In the genomic region with DNA sequence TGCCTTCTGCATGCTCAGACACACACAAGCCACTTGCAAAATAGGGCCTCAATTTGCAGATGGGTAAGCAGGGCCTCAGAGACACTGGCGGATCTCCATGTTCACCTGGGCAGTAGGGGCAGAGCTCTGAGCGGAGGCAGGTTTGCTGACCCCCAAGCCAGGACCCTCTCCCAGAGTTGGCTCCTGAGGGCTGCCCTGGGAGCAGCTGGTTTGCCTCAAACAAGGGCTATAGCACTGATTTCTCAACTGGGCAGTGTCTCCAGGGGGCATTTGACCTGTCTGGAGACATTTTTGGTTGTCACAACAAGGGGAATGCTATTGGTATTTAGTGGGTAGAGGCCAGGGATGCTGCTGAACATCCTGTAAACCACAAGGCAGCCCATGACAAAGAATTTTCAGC, we compare ENCODE assay signal across 18 cellular contexts. TPM values are rescaled to one million over a fixed set of nuclear protein-coding genes. Genes with fewer than 3 reads are reported as not detected.
DNase-seq lines count a peak whose midpoint lies in the region; ATAC-seq and TF ChIP-seq lines count a peak whose summit lies in the region.
"Had no signal": no experiment of that assay in that cellular context is flagged by ENCODE, and none has a peak within 500 bp of the region (broad histone marks: within the 10 kb centered on the region; RNA-seq: fewer than 3 reads in every experiment).

No MANE protein-coding gene starts in this region.

- peaks cover 88% of the 10 kb centered on the region for H3K27me3 Mint-ChIP-seq in progenitor cell of endocrine pancreas

- peak; percentile 5 for DNase-seq in ELF-1 (ENCODE audit: low read depth, low spot score)
- DNase-seq in SJCRH30 = no peak
- peak; percentile 10 for DNase-seq in iPS-NIHi7 (ENCODE audit: extremely low spot score)
- peak; percentile 5 for DNase-seq in progenitor cell of endocrine pancreas (ENCODE audit: low spot score, unreplicated experiment)
- DNase-seq in NCI-H524 (lab: John Stamatoyannopoulos, UW) = no peak
- DNase-seq in activated naive CD4-positive, alpha-beta T cell treated with anti-CD3 and anti-CD28 coated beads, Interleukin-2, amount 50 U/mL, for 16 hours = no peak
- no peak for DNase-seq in NCI-H1694 (lab: John Stamatoyannopoulos, UW)
- DNase-seq in stimulated activated naive CD8-positive, alpha-beta T cell treated with anti-CD3 and anti-CD28 coated beads, Interleukin-15, Interleukin-2, amounts not matched to agents 100 U/mL and 50 U/mL, for 24 hours = no peak
- DNase-seq: CD4-positive, CD25-positive, alpha-beta regulatory T cell; DND-41; NCI-H1105 treated with DMSO at 0.1 percent for 48 hours; NCI-H1694 treated with DMSO at 0.1 percent for 48 hours; NCI-H2081 treated with DMSO at 0.1 percent for 48 hours; NCI-H526; Right ventricle myocardium superior had no signal

- H3K9me3 ChIP-seq in SJCRH30 (replicated peaks) = no peaks in the 10 kb centered on the region

- no peaks in the 10 kb centered on the region for H3K27me3 ChIP-seq in SJCRH30

- H3K4me1 ChIP-seq in SJCRH30 = peaks cover 59% of the 10 kb centered on the region

- no peaks in the 10 kb centered on the region for H3K9me3 Mint-ChIP-seq in progenitor cell of endocrine pancreas (ENCODE audit: low read depth)
- H3K9me3 Mint-ChIP-seq: GM23338 had no signal

- no peak overlapping the region for H3K27ac Mint-ChIP-seq in progenitor cell of endocrine pancreas
- H3K27ac Mint-ChIP-seq: CD4-positive, CD25-positive, alpha-beta regulatory T cell; GM23338; IgD-negative memory B cell had no signal

- ATAC-seq in stimulated activated naive CD8-positive, alpha-beta T cell treated with anti-CD3 and anti-CD28 coated beads, Interleukin-15, Interleukin-2, amounts not matched to agents 100 U/mL and 50 U/mL, for 24 hours = no peak
- ATAC-seq: GM23338, HCT116 had no signal

- H3K27ac ChIP-seq in SJCRH30 = peak overlapping the region; percentile 12; the same call in 1 of the 2 replicates

- H3K36me3 Mint-ChIP-seq in progenitor cell of endocrine pancreas (ENCODE audit: insufficient read depth) = no peaks in the 10 kb centered on the region
- H3K36me3 Mint-ChIP-seq: CD4-positive, CD25-positive, alpha-beta regulatory T cell; IgD-negative memory B cell had no signal

- no peak for TF ChIP-seq CTCF in progenitor cell of endocrine pancreas (IDR thresholded peaks at IDR 0.05; ENCODE audit: unreplicated experiment)

- H3K4me3 ChIP-seq in SJCRH30 = no peak overlapping the region
- H3K4me3 ChIP-seq: GM23338 had no signal

- H3K4me3 Mint-ChIP-seq in progenitor cell of endocrine pancreas (ENCODE audit: low read depth) = no peak overlapping the region
- H3K4me3 Mint-ChIP-seq: CD4-positive, CD25-positive, alpha-beta regulatory T cell; GM23338; IgD-negative memory B cell had no signal

- no peaks in the 10 kb centered on the region for H3K36me3 ChIP-seq in SJCRH30

- H3K4me1 Mint-ChIP-seq in progenitor cell of endocrine pancreas (ENCODE audit: low read depth) = peaks cover 2% of the 10 kb centered on the region
- H3K4me1 Mint-ChIP-seq: CD4-positive, CD25-positive, alpha-beta regulatory T cell; IgD-negative memory B cell had no signal

RNA-seq across cellular contexts. Expression of a gene that starts 11.6 kb away (rescaled TPM):
- total RNA-seq in SJCRH30 (2014; rRNA removed; shearing (Covaris generic)) = 13.0 and 18.4 TPM in 2 replicates
- 2.3 and 3.6 TPM in 2 replicates for total RNA-seq in progenitor cell of endocrine pancreas
- total RNA-seq: CD4-positive, CD25-positive, alpha-beta regulatory T cell had no signal

Comparison
In these comparisons a context has a peak if more than half of its experiments do, and no peak if none do; other contexts are left out.
1. DNase-seq: peak in ELF-1 (single experiment), iPS-NIHi7 (single experiment) and progenitor cell of endocrine pancreas (single experiment); none in SJCRH30 (0 of 2), NCI-H524 (0 of 2), activated naive CD4-positive, alpha-beta T cell treated with anti-CD3 and anti-CD28 coated beads, Interleukin-2, amount 50 U/mL, for 16 hours (single experiment), NCI-H1694 (single experiment) and stimulated activated naive CD8-positive, alpha-beta T cell treated with anti-CD3 and anti-CD28 coated beads, Interleukin-15, Interleukin-2, amounts not matched to agents 100 U/mL and 50 U/mL, for 24 hours (single experiment).